8 cellular contexts compared by ENCODE assay signal in genomic region chr15:28021281-28022039, GRCh38.
A peak's percentile ranks its signal among the peaks of the same experiment; 100 is the strongest.
DNase-seq lines count a peak whose midpoint lies in the region; ATAC-seq and TF ChIP-seq lines count a peak whose summit lies in the region.

No MANE protein-coding gene starts in this region.

- no peak for ATAC-seq in HG03095 (IDR thresholded peaks at IDR 0.05; ENCODE audit: unreplicated experiment)
- no peak for ATAC-seq in GM19023 (IDR thresholded peaks at IDR 0.05; ENCODE audit: unreplicated experiment)

- no peaks in the 10 kb centered on the region for H3K4me1 ChIP-seq in cardiac muscle cell (ENCODE audit: low read depth)

- H3K27ac ChIP-seq in SK-N-MC (no peak overlapping the region), cardiac muscle cell (no peak overlapping the region)

- H3K36me3 ChIP-seq in SK-N-MC (ENCODE audit: insufficient read depth, low read length) (no peaks in the 10 kb centered on the region), cardiac muscle cell (no peaks in the 10 kb centered on the region)

- H3K4me3 ChIP-seq in SK-N-MC: no peak overlapping the region
- H3K4me3 ChIP-seq in cardiac muscle cell: no peak overlapping the region

- in situ Hi-C loops in GM13976 (cut with MboI; ENCODE audit: low sequenced_read_pairs, unreplicated experiment): no loop called here

- no peaks in the 10 kb centered on the region for H3K27me3 ChIP-seq in cardiac muscle cell

- no peak overlapping the region for H3K9ac ChIP-seq in SK-N-MC (ENCODE audit: insufficient read length)

- no peaks in the 10 kb centered on the region for H3K9me3 ChIP-seq in SK-N-MC (ENCODE audit: low read depth, low read length)
- H3K9me3 ChIP-seq in cardiac muscle cell (ENCODE audit: low read depth): no peaks in the 10 kb centered on the region

- TF ChIP-seq CTCF in GM13976 (IDR thresholded peaks at IDR 0.05; ENCODE audit: borderline replicate concordance, control extremely low read depth, extremely low read depth, insufficient read depth, missing control alignments) (no peak), cardiac muscle cell (IDR thresholded peaks at IDR 0.05; ENCODE audit: low read depth, low read length) (peak; percentile 41)

- DNase-seq in GM13976 (ENCODE audit: low spot score) (peak; percentile 25), NCI-H1105 treated with DMSO at 0.1 percent for 48 hours (lab: John Stamatoyannopoulos, UW) (peak; percentile 94), SK-N-MC (ENCODE audit: low read depth, low spot score) (peak; percentile 84), cardiac muscle cell (ENCODE audit: low read depth in 1 of 2, low spot score in 1 of 2) (peak; percentile 68 to 88), retina (peak; percentile 57), NCI-H128 (lab: John Stamatoyannopoulos, UW; ENCODE audit: unreplicated experiment) (no peak)
